Comparison of ENCODE assay signal across 8 cellular contexts in the genomic region with DNA sequence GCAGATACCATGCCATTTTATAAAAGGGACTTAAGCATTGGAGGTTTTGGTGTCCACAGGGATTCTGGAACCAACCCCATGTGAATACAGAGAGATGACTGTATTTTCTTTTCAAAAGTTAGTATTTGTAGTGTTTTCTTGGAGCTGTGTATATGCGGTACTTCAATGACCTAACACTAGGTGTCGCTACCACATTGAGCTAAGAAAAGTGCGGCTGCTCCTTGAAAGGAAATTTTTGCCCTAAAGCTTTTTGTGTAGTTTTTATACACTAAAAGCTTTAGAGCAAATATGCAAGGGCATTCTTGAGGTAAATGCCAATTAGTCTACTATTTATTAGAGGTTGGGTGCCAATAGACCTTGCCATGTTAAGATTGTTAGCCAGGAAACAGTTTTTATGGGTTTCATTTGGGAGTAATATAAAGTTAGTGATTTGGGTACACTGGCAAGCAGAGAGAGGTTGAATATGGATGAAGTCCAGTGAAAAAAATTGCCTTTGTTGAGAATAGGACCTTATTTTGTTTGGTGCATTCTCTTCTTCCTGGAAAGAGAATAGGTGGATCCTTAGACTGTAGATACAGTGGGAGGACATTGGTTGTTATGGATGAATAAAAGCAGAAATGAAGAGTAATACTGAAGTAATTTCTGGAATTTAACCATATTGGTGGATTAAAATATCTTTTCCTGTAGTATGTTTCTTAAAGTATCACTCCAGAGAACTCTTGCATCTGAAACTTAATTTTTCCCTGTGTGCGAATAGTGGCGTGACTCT. TPM values are rescaled to one million over a fixed set of nuclear protein-coding genes. Genes with fewer than 3 reads are reported as not detected.
DNase-seq lines count a peak whose midpoint lies in the region; ATAC-seq and TF ChIP-seq lines count a peak whose summit lies in the region.

No MANE protein-coding gene starts in this region.

- intact Hi-C loops in naive thymus-derived CD4-positive, alpha-beta T cell (cut with micrococcal nuclease), result loop anchor here in 1 of 2 donors (1.0 to 5.0 kb wide), 4 partner anchors 250 to 1116 kb away; no protein-coding TSS in a partner anchor

- peak overlapping the region; percentile 36 for H3K27ac ChIP-seq in VCaP
- no peak overlapping the region for H3K27ac ChIP-seq in naive thymus-derived CD4-positive, alpha-beta T cell (ENCODE audit: low read depth, low read length)

- peaks cover 0 to 9% (median 3%) of the 10 kb centered on the region in 7 donors for H3K4me1 Mint-ChIP-seq in naive thymus-derived CD4-positive, alpha-beta T cell

- no peak overlapping the region for H3K4me3 Mint-ChIP-seq in naive thymus-derived CD4-positive, alpha-beta T cell

- no peaks in the 10 kb centered on the region for H3K27me3 ChIP-seq in naive thymus-derived CD4-positive, alpha-beta T cell (ENCODE audit: control insufficient read depth in 2 of 2, insufficient read depth in 2 of 2, low read length in 2 of 2)

- ATAC-seq in naive thymus-derived CD4-positive, alpha-beta T cell, result peak; percentile 68
- no peak for ATAC-seq in HG02798 (IDR thresholded peaks at IDR 0.05; ENCODE audit: poor library complexity, unreplicated experiment)
- no peak for ATAC-seq in HG03457 (IDR thresholded peaks at IDR 0.05; ENCODE audit: unreplicated experiment)

- H3K4me1 ChIP-seq in naive thymus-derived CD4-positive, alpha-beta T cell (ENCODE audit: control insufficient read depth in 2 of 2, insufficient read depth in 2 of 2, low read length in 2 of 2), result no peaks in the 10 kb centered on the region

- peaks cover 0 to 7% (median 5%) of the 10 kb centered on the region in 5 donors for H3K36me3 Mint-ChIP-seq in naive thymus-derived CD4-positive, alpha-beta T cell

- peak overlapping the region in 1 of 9 donors; percentile 17 for H3K27ac Mint-ChIP-seq in naive thymus-derived CD4-positive, alpha-beta T cell

- TF ChIP-seq CTCF in VCaP (conservative IDR thresholded peaks at IDR 0.05), result peak; percentile 88

- peaks cover 0 to 7% (median 0%) of the 10 kb centered on the region in 5 donors for H3K27me3 Mint-ChIP-seq in naive thymus-derived CD4-positive, alpha-beta T cell

- H3K4me3 ChIP-seq in naive thymus-derived CD4-positive, alpha-beta T cell (ENCODE audit: low read length), result no peak overlapping the region

- no peaks in the 10 kb centered on the region for H3K9me3 Mint-ChIP-seq in naive thymus-derived CD4-positive, alpha-beta T cell

- DNase-seq in CD1c-positive myeloid dendritic cell (ENCODE audit: extremely low spot score), result peak; percentile 57
- peak; percentile 63 for DNase-seq in H4 (ENCODE audit: low spot score)
- peak; percentile 30 for DNase-seq in NCI-H2196 treated with DMSO at 0.1 percent for 48 hours (lab: John Stamatoyannopoulos, UW; ENCODE audit: unreplicated experiment)
- peak; percentile 62 to 80 for DNase-seq in erythroblast (lab: John Stamatoyannopoulos, UW)
- peak in 7 of 9 donors; percentile 13 to 56 (median 43) for DNase-seq in naive thymus-derived CD4-positive, alpha-beta T cell

- POLR2A ChIA-PET in naive thymus-derived CD4-positive, alpha-beta T cell (lab: Charles Lee), result no interaction called here

- TF ChIP-seq POLR2A in erythroblast (IDR thresholded peaks at IDR 0.05; ENCODE audit: low read length), result no peak

- H3K36me3 ChIP-seq in naive thymus-derived CD4-positive, alpha-beta T cell (ENCODE audit: control insufficient read depth in 2 of 3, insufficient read depth in 3 of 3, low read length in 3 of 3), result no peaks in the 10 kb centered on the region

- H3K9me3 ChIP-seq in naive thymus-derived CD4-positive, alpha-beta T cell (ENCODE audit: control insufficient read depth in 2 of 3, low read length in 3 of 3), result no peaks in the 10 kb centered on the region

- CTCF ChIA-PET in naive thymus-derived CD4-positive, alpha-beta T cell (lab: Charles Lee), result interaction anchor here (0.6 to 1.6 kb wide), 8 partner anchors 12 to 1345 kb away, joined by 3 to 7 read pairs (median 4); partner anchors contain the start of gene BCAS3

RNA-seq across cellular contexts. Expression of gene BCAS3, which starts 43.3 kb away (rescaled TPM):
- 10.2 and 18.1 TPM in 2 replicates for total RNA-seq in H4 (2014; rRNA removed; shearing (Covaris generic))
- 10 to 100 TPM; 18.4 to 57.8 (median 42.3) TPM for total RNA-seq in naive thymus-derived CD4-positive, alpha-beta T cell
- polyA plus RNA-seq in naive thymus-derived CD4-positive, alpha-beta T cell, result 10 to 100 TPM; 25.7 to 29.9 TPM
